Comparison of ENCODE assay signal across 1 cellular context in genomic region chr2:30037016-30037415, GRCh38.
TF ChIP-seq lines count a peak whose summit lies in the region.

No MANE protein-coding gene starts in this region.

TF ChIP-seq in IMR-90, 13 proteins besides CTCF, POLR2A, EP300 and RAD21:
- TF ChIP-seq BHLHE40 (IDR thresholded peaks at IDR 0.05; ENCODE audit: low read depth, low read length) (no peak), MXI1 (IDR thresholded peaks at IDR 0.05; ENCODE audit: borderline replicate concordance, low read depth, low read length) (no peak), RFX5 (IDR thresholded peaks at IDR 0.05; ENCODE audit: low read depth, low read length) (no peak), CEBPB (IDR thresholded peaks at IDR 0.05; ENCODE audit: low read depth, low read length) (no peak), CHD1 (IDR thresholded peaks at IDR 0.05; ENCODE audit: low read depth, low read length) (no peak), RCOR1 (IDR thresholded peaks at IDR 0.05; ENCODE audit: insufficient replicate concordance, low read length) (no peak), SMC3 (IDR thresholded peaks at IDR 0.05; ENCODE audit: low read depth, low read length) (no peak), MAZ (IDR thresholded peaks at IDR 0.05; ENCODE audit: borderline replicate concordance, low read depth, low read length) (no peak), FOS (IDR thresholded peaks at IDR 0.05; ENCODE audit: low read depth, low read length) (no peak), MAFK (IDR thresholded peaks at IDR 0.05; ENCODE audit: low read depth, low read length) (no peak), NFE2L2 (IDR thresholded peaks at IDR 0.05; ENCODE audit: low read depth, low read length) (no peak), ELK1 (IDR thresholded peaks at IDR 0.05; ENCODE audit: borderline replicate concordance, low read depth, low read length) (no peak), USF2 (IDR thresholded peaks at IDR 0.05; ENCODE audit: low read depth, low read length) (no peak)
TF ChIP-seq in IMR-90: peak in this region for 0.
